In the genomic region with DNA sequence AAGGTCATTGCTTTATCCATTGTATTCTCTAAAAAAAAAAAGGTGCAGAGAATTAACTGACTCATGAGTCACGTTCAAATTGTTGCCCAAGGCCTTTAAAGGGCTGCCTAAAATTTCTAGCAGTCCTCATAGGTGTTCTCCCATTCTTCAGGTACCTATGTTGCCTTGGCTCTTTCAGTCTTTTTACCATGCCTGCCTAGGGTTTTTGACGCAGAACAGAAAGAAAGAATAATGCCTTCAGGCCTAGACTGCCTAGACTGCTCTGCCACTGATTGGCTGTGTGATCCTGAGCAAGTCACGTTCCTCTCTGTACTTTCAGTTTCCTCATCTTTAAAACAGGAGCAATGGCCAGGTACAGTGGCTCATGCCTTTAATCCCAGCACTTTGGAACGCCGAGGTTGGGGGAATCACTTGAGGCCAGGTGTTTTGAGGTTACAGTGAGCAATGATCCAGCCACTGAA, we compare ENCODE assay signal across 1 cellular context.
TF ChIP-seq lines count a peak whose summit lies in the region.

No MANE protein-coding gene starts in this region.

TF ChIP-seq in HepG2, 621 proteins besides CTCF, POLR2A, EP300 and RAD21 (continued from another document):
- TF ChIP-seq, protein P1, sequence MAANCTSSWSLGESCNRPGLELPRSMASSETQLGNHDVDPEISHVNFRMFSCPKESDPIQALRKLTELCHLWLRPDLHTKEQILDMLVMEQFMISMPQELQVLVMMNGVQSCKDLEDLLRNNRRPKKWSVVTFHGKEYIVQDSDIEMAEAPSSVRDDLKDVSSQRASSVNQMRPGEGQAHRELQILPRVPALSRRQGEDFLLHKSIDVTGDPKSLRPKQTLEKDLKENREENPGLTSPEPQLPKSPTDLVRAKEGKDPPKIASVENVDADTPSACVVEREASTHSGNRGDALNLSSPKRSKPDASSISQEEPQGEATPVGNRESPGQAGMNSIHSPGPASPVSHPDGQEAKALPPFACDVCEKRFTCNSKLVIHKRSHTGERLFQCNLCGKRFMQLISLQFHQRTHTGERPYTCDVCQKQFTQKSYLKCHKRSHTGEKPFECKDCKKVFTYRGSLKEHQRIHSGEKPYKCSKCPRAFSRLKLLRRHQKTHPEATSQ (CRISPR knock-in tag; IDR thresholded peaks at IDR 0.05; ENCODE audit: borderline replicate concordance), result no peak
- TF ChIP-seq ZSCAN12 (CRISPR knock-in tag; IDR thresholded peaks at IDR 0.05) (no peak), ZNF589 (CRISPR knock-in tag; conservative IDR thresholded peaks at IDR 0.05) (no peak), ZSCAN22 (CRISPR knock-in tag; IDR thresholded peaks at IDR 0.05) (no peak), MEIS1 (CRISPR knock-in tag; IDR thresholded peaks at IDR 0.05; ENCODE audit: borderline replicate concordance) (no peak), ZNF775 (CRISPR knock-in tag; IDR thresholded peaks at IDR 0.05; ENCODE audit: borderline replicate concordance) (no peak), ZNF33B (CRISPR knock-in tag; IDR thresholded peaks at IDR 0.05) (no peak)
TF ChIP-seq in HepG2: peak in this region for 0.
